In the genomic region with DNA sequence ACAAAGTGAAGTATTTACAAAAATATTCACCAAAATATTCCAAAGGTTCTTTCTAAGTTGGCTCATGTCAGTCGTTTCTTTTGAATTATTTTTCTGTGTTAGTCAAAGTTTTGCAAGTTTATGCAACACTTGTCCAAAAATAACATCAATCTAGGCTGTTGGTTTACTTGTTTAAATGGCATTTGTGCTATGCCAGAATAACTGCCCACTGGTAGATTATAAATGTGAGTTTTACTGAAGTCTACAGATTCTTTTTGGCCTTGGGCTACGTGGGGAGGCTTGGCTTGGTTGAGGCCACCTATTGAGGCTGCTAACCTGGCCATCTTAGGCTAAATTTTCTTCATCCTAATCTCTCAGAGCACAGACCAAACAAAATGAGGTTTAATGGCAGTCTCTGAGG, we compare ENCODE assay signal across 16 cellular contexts.
DNase-seq lines count a peak whose midpoint lies in the region; FAIRE-seq and TF ChIP-seq lines count a peak whose summit lies in the region.
"Had no signal": no experiment of that assay in that cellular context is flagged by ENCODE, and none has a peak within 500 bp of the region (broad histone marks: within the 10 kb centered on the region; RNA-seq: fewer than 3 reads in every experiment).

No MANE protein-coding gene starts in this region.

- no peak overlapping the region for H3K4me3 Mint-ChIP-seq in chondrocyte (ENCODE audit: unreplicated experiment)
- H3K4me3 Mint-ChIP-seq: CD14-positive monocyte had no signal

- peaks cover 13% of the 10 kb centered on the region for H3K4me1 Mint-ChIP-seq in chondrocyte (ENCODE audit: low read depth)
- H3K4me1 Mint-ChIP-seq: CD14-positive monocyte had no signal

- peaks cover 15% of the 10 kb centered on the region for H3K9me3 Mint-ChIP-seq in chondrocyte (ENCODE audit: low read depth)

- FAIRE-seq in RCC 7860 (lab: Jason Lieb, UNC) = no peak
- FAIRE-seq: H54 had no signal

- peaks cover 5% of the 10 kb centered on the region for H3K36me3 Mint-ChIP-seq in chondrocyte (ENCODE audit: low read depth)
- H3K36me3 Mint-ChIP-seq: CD14-positive monocyte had no signal

- H3K27ac Mint-ChIP-seq in chondrocyte (ENCODE audit: unreplicated experiment) = peak overlapping the region; percentile 77
- H3K27ac Mint-ChIP-seq: CD14-positive monocyte had no signal

- DNase-seq in NCI-H226 = peak; percentile 40
- no peak for DNase-seq in chondrocyte (ENCODE audit: low spot score)
- peak; percentile 0 for DNase-seq in iris pigment epithelial cell (ENCODE audit: low read depth)
- DNase-seq in NCI-H1694 (lab: John Stamatoyannopoulos, UW) = no peak
- DNase-seq in NCI-H146 (lab: John Stamatoyannopoulos, UW) = no peak
- DNase-seq in activated CD4-positive, CD25-positive, alpha-beta regulatory T cell (lab: John Stamatoyannopoulos, UW) = no peak
- DNase-seq in RCC 7860 (ENCODE audit: low spot score) = no peak
- DNase-seq: ACHN, DMS79, NCI-H1048, NCI-H1436 treated with DMSO at 0.1 percent for 48 hours, NCI-H2081, Peyer's patch, Right ventricle myocardium superior had no signal

- no peak for TF ChIP-seq CTCF in chondrocyte (IDR thresholded peaks at IDR 0.05)

- no peaks in the 10 kb centered on the region for H3K27me3 Mint-ChIP-seq in chondrocyte (ENCODE audit: low read depth)

Comparison
In these comparisons a context has a peak if more than half of its experiments do, and no peak if none do; other contexts are left out.
1. DNase-seq: peak in NCI-H226 (single experiment) and iris pigment epithelial cell (single experiment); none in chondrocyte (single experiment), NCI-H1694 (single experiment), NCI-H146 (single experiment), activated CD4-positive, CD25-positive, alpha-beta regulatory T cell (0 of 4) and RCC 7860 (single experiment).